ENCODE assay signal across 8 cellular contexts in genomic region chr5:107670028-107670926, GRCh38. TPM values are rescaled to one million over a fixed set of nuclear protein-coding genes. Genes with fewer than 3 reads are reported as not detected.
DNase-seq lines count a peak whose midpoint lies in the region; ATAC-seq and TF ChIP-seq lines count a peak whose summit lies in the region.

No MANE protein-coding gene starts in this region.

- H3K4me3 Mint-ChIP-seq in HFFc6 (peak overlapping the region; percentile 56), endothelial cell (ENCODE audit: unreplicated experiment) (peak overlapping the region; percentile 94)

- H3K36me3 ChIP-seq in SK-N-MC (ENCODE audit: insufficient read depth, low read length) = no peaks in the 10 kb centered on the region

- H3K27ac Mint-ChIP-seq in HFFc6 (no peak overlapping the region), endothelial cell (ENCODE audit: unreplicated experiment) (peak overlapping the region; percentile 48)

- H3K9me3 Mint-ChIP-seq in HFFc6 (no peaks in the 10 kb centered on the region), endothelial cell (ENCODE audit: unreplicated experiment) (no peaks in the 10 kb centered on the region)

- DNase-seq in ELF-1 (ENCODE audit: low read depth, low spot score) = peak; percentile 66
- no peak for DNase-seq in HFFc6
- no peak for DNase-seq in SK-N-MC (ENCODE audit: low read depth, low spot score)
- DNase-seq in endothelial cell (ENCODE audit: low spot score) = peak; percentile 56
- DNase-seq in myocyte (ENCODE audit: low read depth) = peak; percentile 50
- DNase-seq in DMS153 treated with DMSO at 0.1 percent for 48 hours (lab: John Stamatoyannopoulos, UW; ENCODE audit: unreplicated experiment) = no peak

- H3K27me3 Mint-ChIP-seq in HFFc6 (ENCODE audit: insufficient read depth) = peaks cover 23% of the 10 kb centered on the region
- H3K27me3 Mint-ChIP-seq in endothelial cell (ENCODE audit: unreplicated experiment) = peaks cover 18% of the 10 kb centered on the region

- H3K4me1 Mint-ChIP-seq in HFFc6 (ENCODE audit: low read depth) (peaks cover 26% of the 10 kb centered on the region), endothelial cell (ENCODE audit: unreplicated experiment) (peaks cover 11% of the 10 kb centered on the region)

- ATAC-seq in GM21576 (IDR thresholded peaks at IDR 0.05; ENCODE audit: unreplicated experiment) (no peak), GM21528 (IDR thresholded peaks at IDR 0.05; ENCODE audit: low FRiP score, unreplicated experiment) (no peak)

- H3K4me3 ChIP-seq in SK-N-MC = peak overlapping the region; percentile 91

- no peak for TF ChIP-seq CTCF in HFFc6 (IDR thresholded peaks at IDR 0.05)
- TF ChIP-seq CTCF in endothelial cell (IDR thresholded peaks at IDR 0.05; ENCODE audit: unreplicated experiment) = no peak

- H3K9ac ChIP-seq in SK-N-MC (ENCODE audit: insufficient read length) = peak overlapping the region; percentile 74

- no peak overlapping the region for H3K27ac ChIP-seq in SK-N-MC

- no peaks in the 10 kb centered on the region for H3K9me3 ChIP-seq in SK-N-MC (ENCODE audit: low read depth, low read length)

- H3K36me3 Mint-ChIP-seq in HFFc6 (ENCODE audit: low read depth) = no peaks in the 10 kb centered on the region
- H3K36me3 Mint-ChIP-seq in endothelial cell (ENCODE audit: low read depth, unreplicated experiment) = no peaks in the 10 kb centered on the region

RNA-seq across cellular contexts. Expression of gene EFNA5, which starts 0.5 kb away (rescaled TPM):
- total RNA-seq in HFFc6 (2021; fragmentation: NEBNext Ultra II Directional; extraction: Animal tissue kit (Norgen Biotek cat#: 25700)) = under 1 TPM in 1 of 6 experiments, not detected in 5; 0.26 TPM
- total RNA-seq in endothelial cell (ENCODE audit: unreplicated experiment) (8.8 TPM), myocyte (8.2 and 18.2 TPM in 2 replicates)
- 8.2 TPM for polyA plus RNA-seq in myocyte (2012)

Comparison
In these comparisons a context has a peak if more than half of its experiments do, and no peak if none do; other contexts are left out.
1. DNase-seq: peak in ELF-1 (single experiment), endothelial cell (single experiment) and myocyte (single experiment); none in HFFc6 (single experiment), SK-N-MC (single experiment) and DMS153 treated with DMSO at 0.1 percent for 48 hours (single experiment).